34 cellular contexts compared by ENCODE assay signal in genomic region chrX:20951016-20951795, GRCh38.
"Had no signal": no experiment of that assay in that cellular context is flagged by ENCODE, and none has a peak within 500 bp of the region (broad histone marks: within the 10 kb centered on the region; RNA-seq: fewer than 3 reads in every experiment).

No MANE protein-coding gene starts in this region.

- H3K27me3 ChIP-seq: brain microvascular endothelial cell, esophagus muscularis mucosa, heart right ventricle, ovary, sigmoid colon, stomach, suprapubic skin, tibial artery had no signal

- ATAC-seq: effector memory CD8-positive, alpha-beta T cell; heart right ventricle; left ventricle myocardium superior; naive thymus-derived CD4-positive, alpha-beta T cell; stimulated activated memory B cell treated with anti-CD40 and anti-IgM and Interleukin-4, amounts not matched to agents 10 μg/mL and 1 μg/mL and 100 μg/mL, for 72 hours had no signal

- H3K4me1 Mint-ChIP-seq: activated naive CD4-positive, alpha-beta T cell treated with anti-CD3 and anti-CD28 coated beads, Interleukin-2, amount 10 ng/mL, durations not matched to agents 7 days and 5 days; activated naive CD8-positive, alpha-beta T cell treated with anti-CD3 and anti-CD28 coated beads, Interleukin-2, amount 10 ng/mL, durations not matched to agents 7 days and 5 days; stimulated activated memory B cell treated with anti-CD40 and anti-IgM and Interleukin-4, amounts not matched to agents 10 μg/mL and 1 μg/mL and 100 μg/mL, for 72 hours had no signal

- DNase-seq: activated CD4-positive, alpha-beta T cell treated with anti-CD3 and anti-CD28 coated beads for 4 hours; activated CD4-positive, alpha-beta T cell treated with anti-CD3 and anti-CD28 coated beads, Interleukin-2, amount 50 U/mL, for 48 hours; activated CD8-positive, alpha-beta memory T cell treated with anti-CD3 and anti-CD28 coated beads for 24 hours; activated CD8-positive, alpha-beta memory T cell treated with anti-CD3 and anti-CD28 coated beads, Interleukin-2, amount 50 U/mL, for 4 hours; activated gamma-delta T cell; activated naive CD4-positive, alpha-beta T cell treated with anti-CD3 and anti-CD28 coated beads, Interleukin-2, amount 10 ng/mL, durations not matched to agents 7 days and 5 days; activated naive CD8-positive, alpha-beta T cell treated with anti-CD3 and anti-CD28 coated beads, Interleukin-2, amount 10 ng/mL, durations not matched to agents 7 days and 5 days; activated T-cell treated with anti-CD3 and anti-CD28 coated beads, Interleukin-2, amount 50 U/mL, for 1 hour; brain microvascular endothelial cell; cortex of kidney; effector memory CD8-positive, alpha-beta T cell; foreskin melanocyte; heart right ventricle; left ventricle myocardium superior; midbrain; naive thymus-derived CD4-positive, alpha-beta T cell; ovary; retina; sigmoid colon; small intestine; stimulated activated CD4-positive, alpha-beta T cell treated with anti-CD3 and anti-CD28 coated beads, Interleukin-1b, Interleukin-23, amount 100 ng/mL, for 48 hours; stimulated activated CD4-positive, alpha-beta T cell treated with anti-CD3 and anti-CD28 coated beads, Interleukin-4, amount 100 ng/mL, for 4 hours; stimulated activated CD8-positive, alpha-beta memory T cell treated with anti-CD3 and anti-CD28 coated beads, Interleukin-4, amount 100 ng/mL, for 48 hours; stomach; SW 1271; T-helper 9 cell; tibial artery had no signal

- H3K4me3 Mint-ChIP-seq: activated naive CD4-positive, alpha-beta T cell treated with anti-CD3 and anti-CD28 coated beads, Interleukin-2, amount 10 ng/mL, durations not matched to agents 7 days and 5 days; activated naive CD8-positive, alpha-beta T cell treated with anti-CD3 and anti-CD28 coated beads, Interleukin-2, amount 10 ng/mL, durations not matched to agents 7 days and 5 days; activated T-helper 1 cell treated with anti-CD3 and anti-CD28 coated beads, Interleukin-12 subunit alpha, Interleukin-12 subunit beta, Interleukin-2, Interleukin-4 antibody, amounts not matched to agents 30 ng/mL and 10 ng/mL and 1 ng/mL, durations not matched to agents 14 hours and 24 hours and 36 hours; effector memory CD8-positive, alpha-beta T cell; naive thymus-derived CD4-positive, alpha-beta T cell; stimulated activated memory B cell treated with anti-CD40 and anti-IgM and Interleukin-4, amounts not matched to agents 10 μg/mL and 1 μg/mL and 100 μg/mL, for 72 hours; T-helper 1 cell treated with Interleukin-12 subunit alpha and Interleukin-12 subunit beta and Interleukin-4 antibody, amounts not matched to agents 30 μg/mL and 1 μg/mL, for 36 hours had no signal

- H3K4me3 ChIP-seq: esophagus muscularis mucosa, heart right ventricle, ovary, sigmoid colon, stomach, suprapubic skin, tibial artery had no signal

- H3K27me3 Mint-ChIP-seq: activated naive CD4-positive, alpha-beta T cell treated with anti-CD3 and anti-CD28 coated beads, Interleukin-2, amount 10 ng/mL, durations not matched to agents 7 days and 5 days; activated naive CD8-positive, alpha-beta T cell treated with anti-CD3 and anti-CD28 coated beads, Interleukin-2, amount 10 ng/mL, durations not matched to agents 7 days and 5 days; effector memory CD8-positive, alpha-beta T cell; progenitor cell of endocrine pancreas; stimulated activated memory B cell treated with anti-CD40 and anti-IgM and Interleukin-4, amounts not matched to agents 10 μg/mL and 1 μg/mL and 100 μg/mL, for 72 hours had no signal

- H3K36me3 Mint-ChIP-seq: activated naive CD4-positive, alpha-beta T cell treated with anti-CD3 and anti-CD28 coated beads, Interleukin-2, amount 10 ng/mL, durations not matched to agents 7 days and 5 days; activated naive CD8-positive, alpha-beta T cell treated with anti-CD3 and anti-CD28 coated beads, Interleukin-2, amount 10 ng/mL, durations not matched to agents 7 days and 5 days; naive thymus-derived CD4-positive, alpha-beta T cell; stimulated activated memory B cell treated with anti-CD40 and anti-IgM and Interleukin-4, amounts not matched to agents 10 μg/mL and 1 μg/mL and 100 μg/mL, for 72 hours had no signal

- H3K9me3 Mint-ChIP-seq: activated naive CD4-positive, alpha-beta T cell treated with anti-CD3 and anti-CD28 coated beads, Interleukin-2, amount 10 ng/mL, durations not matched to agents 7 days and 5 days; activated naive CD8-positive, alpha-beta T cell treated with anti-CD3 and anti-CD28 coated beads, Interleukin-2, amount 10 ng/mL, durations not matched to agents 7 days and 5 days; activated T-helper 1 cell treated with anti-CD3 and anti-CD28 coated beads, Interleukin-12 subunit alpha, Interleukin-12 subunit beta, Interleukin-2, Interleukin-4 antibody, amounts not matched to agents 30 ng/mL and 10 ng/mL and 1 ng/mL, durations not matched to agents 14 hours and 24 hours and 36 hours; effector memory CD8-positive, alpha-beta T cell; stimulated activated memory B cell treated with anti-CD40 and anti-IgM and Interleukin-4, amounts not matched to agents 10 μg/mL and 1 μg/mL and 100 μg/mL, for 72 hours; T-helper 1 cell treated with Interleukin-12 subunit alpha and Interleukin-12 subunit beta and Interleukin-4 antibody, amounts not matched to agents 30 μg/mL and 1 μg/mL, for 36 hours had no signal

- H3K36me3 ChIP-seq: brain microvascular endothelial cell, esophagus muscularis mucosa, heart right ventricle, ovary, sigmoid colon, stomach, suprapubic skin, tibial artery had no signal

- FAIRE-seq: small intestine, TTC549 had no signal

- H3K27ac Mint-ChIP-seq: activated naive CD4-positive, alpha-beta T cell treated with anti-CD3 and anti-CD28 coated beads, Interleukin-2, amount 10 ng/mL, durations not matched to agents 7 days and 5 days; activated naive CD8-positive, alpha-beta T cell treated with anti-CD3 and anti-CD28 coated beads, Interleukin-2, amount 10 ng/mL, durations not matched to agents 7 days and 5 days; activated T-helper 1 cell treated with anti-CD3 and anti-CD28 coated beads, Interleukin-12 subunit alpha, Interleukin-12 subunit beta, Interleukin-2, Interleukin-4 antibody, amounts not matched to agents 30 ng/mL and 10 ng/mL and 1 ng/mL, durations not matched to agents 14 hours and 24 hours and 36 hours; effector memory CD8-positive, alpha-beta T cell; naive thymus-derived CD4-positive, alpha-beta T cell; stimulated activated memory B cell treated with anti-CD40 and anti-IgM and Interleukin-4, amounts not matched to agents 10 μg/mL and 1 μg/mL and 100 μg/mL, for 72 hours; T-helper 1 cell treated with Interleukin-12 subunit alpha and Interleukin-12 subunit beta and Interleukin-4 antibody, amounts not matched to agents 30 μg/mL and 1 μg/mL, for 36 hours had no signal
